8 cellular contexts compared by ENCODE assay signal in the genomic region with DNA sequence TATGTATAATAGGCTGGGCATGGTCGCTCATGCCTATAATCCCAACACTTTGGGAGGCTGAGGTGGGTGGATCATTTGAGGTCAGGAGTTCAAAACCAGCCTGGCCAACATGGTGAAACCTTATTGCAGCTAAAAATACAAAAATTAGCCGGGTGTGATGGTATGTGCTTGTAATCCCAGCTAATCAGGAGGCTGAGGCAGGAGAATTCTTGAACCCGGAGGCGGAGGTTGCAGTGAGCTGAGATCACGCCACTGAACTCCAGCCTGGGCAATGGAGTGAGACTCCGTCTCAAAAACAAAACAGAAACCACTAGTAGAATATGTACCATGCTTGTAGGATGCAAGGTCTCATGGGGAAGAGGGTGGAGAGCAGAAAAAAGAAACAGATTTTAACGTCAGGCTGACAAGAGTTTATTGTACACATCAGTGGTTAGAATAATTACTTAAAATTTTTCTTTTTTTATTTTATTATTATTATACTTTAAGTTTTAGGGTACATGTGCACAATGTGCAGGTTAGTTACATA. TPM values are rescaled to one million over a fixed set of nuclear protein-coding genes. Genes with fewer than 3 reads are reported as not detected.
DNase-seq lines count a peak whose midpoint lies in the region; ATAC-seq and TF ChIP-seq lines count a peak whose summit lies in the region.
"Not testable (repeated sequence)": the region's sequence is repeated elsewhere in the genome, so short reads cannot be mapped to it uniquely, and the experiment has no call there.

No MANE protein-coding gene starts in this region.

- H3K27me3 ChIP-seq in osteoblast (ENCODE audit: insufficient read depth, low read length): not testable (repeated sequence)

- H3K27ac ChIP-seq in osteoblast (ENCODE audit: low read depth, low read length): not testable (repeated sequence)

- not testable (repeated sequence) for H3K79me2 ChIP-seq in osteoblast (ENCODE audit: insufficient read depth, low read length)

- not testable (repeated sequence) for H3K4me3 ChIP-seq in osteoblast (ENCODE audit: insufficient read depth, low read length)

- not testable (repeated sequence) for H3K9me3 ChIP-seq in osteoblast (ENCODE audit: low read depth, low read length)

- ATAC-seq in GM18519 (IDR thresholded peaks at IDR 0.05; ENCODE audit: low FRiP score, unreplicated experiment) (peak; percentile 40), GM19395 (IDR thresholded peaks at IDR 0.05; ENCODE audit: unreplicated experiment) (peak; percentile 55), GM21717 (IDR thresholded peaks at IDR 0.05; ENCODE audit: unreplicated experiment) (peak; percentile 57), HG02840 (IDR thresholded peaks at IDR 0.05; ENCODE audit: low FRiP score, unreplicated experiment) (peak; percentile 40), HG03175 (IDR thresholded peaks at IDR 0.05; ENCODE audit: unreplicated experiment) (peak; percentile 44)

- H3K4me2 ChIP-seq in osteoblast (ENCODE audit: insufficient read depth, low read length): peak overlapping the region; percentile 36

- not testable (repeated sequence) for TF ChIP-seq CTCF in osteoblast (IDR thresholded peaks at IDR 0.05; ENCODE audit: extremely low read depth, low read depth, low read length)

- peaks cover 11% of the 10 kb centered on the region for H4K20me1 ChIP-seq in osteoblast (ENCODE audit: insufficient read depth, low read length)

- in situ Hi-C loops in Caki2 (cut with HindIII; ENCODE audit: low pct_unique_long_range_greater_than_20kb, low sequenced_read_pairs): not testable (repeated sequence)

- H3K4me1 ChIP-seq in osteoblast (ENCODE audit: insufficient read depth, low read length): peaks cover 18% of the 10 kb centered on the region

- DNase-seq in Caki2 (ENCODE audit: low read depth) (peak; percentile 17), NAMALWA (ENCODE audit: low spot score) (peak; percentile 53)
- DNase-seq in osteoblast (ENCODE audit: insufficient read length, low spot score, missing footprints): not testable (repeated sequence)

- not testable (repeated sequence) for H3K36me3 ChIP-seq in osteoblast (ENCODE audit: insufficient read depth, low read length)

- not testable (repeated sequence) for H2AFZ ChIP-seq in osteoblast (ENCODE audit: low read length)

RNA-seq across cellular contexts. Expression of a gene that starts 44.1 kb away (rescaled TPM):
- 4.0 and 5.3 TPM in 2 replicates for total RNA-seq in Caki2 (2014; rRNA removed; shearing (Covaris generic); ENCODE audit: low replicate concordance)
- total RNA-seq in osteoblast: 13.6 and 22.1 TPM in 2 replicates
